ENCODE assay signal across 32 cellular contexts in genomic region chr6:23403458-23403857, GRCh38.
"Had no signal": no experiment of that assay in that cellular context is flagged by ENCODE, and none has a peak within 500 bp of the region (broad histone marks: within the 10 kb centered on the region; RNA-seq: fewer than 3 reads in every experiment).

No MANE protein-coding gene starts in this region.

- DNase-seq: activated B cell treated with CpG ODN at 0.5 μM for 24 hours; activated CD4-positive, alpha-beta T cell treated with anti-CD3 and anti-CD28 coated beads for 48 hours; activated CD4-positive, alpha-beta T cell treated with anti-CD3 and anti-CD28 coated beads, Interleukin-2, amount 50 U/mL, for 1 hour; activated CD4-positive, alpha-beta T cell treated with anti-CD3 and anti-CD28 coated beads, Interleukin-2, amount 50 U/mL, for 48 hours; activated CD8-positive, alpha-beta memory T cell treated with anti-CD3 and anti-CD28 coated beads for 24 hours; activated CD8-positive, alpha-beta T cell treated with anti-CD3 and anti-CD28 coated beads for 36 hours; activated effector memory CD4-positive, alpha-beta T cell treated with Interleukin-2 at 50 U/mL for 16 hours; activated gamma-delta T cell treated with Interleukin-2 at 50 U/mL for 16 hours; activated naive CD4-positive, alpha-beta T cell treated with anti-CD3 and anti-CD28 coated beads, Interleukin-2, amount 50 U/mL, for 16 hours; activated naive CD4-positive, alpha-beta T cell treated with Interleukin-2 at 50 U/mL for 16 hours; activated T-cell treated with anti-CD3 and anti-CD28 coated beads, Interleukin-2, amount 50 U/mL, for 4 hours; amygdala; aorta; body of pancreas; caudate nucleus; cortex of kidney; dermis blood vessel endothelial cell; effector CD4-positive, alpha-beta T cell; effector memory CD8-positive, alpha-beta T cell; esophagus squamous epithelium; heart right ventricle; T-helper 1 cell; T-helper 17 cell; T1000; WERI-Rb-1 had no signal

- H3K27ac Mint-ChIP-seq: activated B cell treated with CpG ODN at 0.5 μM for 24 hours; activated CD8-positive, alpha-beta T cell treated with anti-CD3 and anti-CD28 coated beads for 36 hours; activated naive CD8-positive, alpha-beta T cell; activated T-helper 17 cell treated with anti-CD3 and anti-CD28 coated beads, Interleukin-2, amount 50 U/mL, for 72 hours; effector memory CD8-positive, alpha-beta T cell; T-helper 17 cell; T-helper 2 cell treated with Interferon-gamma antibody and Interleukin-4, amounts not matched to agents 5 μg/mL and 100 μg/mL, for 36 hours had no signal

- H3K4me3 Mint-ChIP-seq: activated B cell treated with CpG ODN at 0.5 μM for 24 hours; activated CD8-positive, alpha-beta T cell treated with anti-CD3 and anti-CD28 coated beads for 36 hours; activated naive CD8-positive, alpha-beta T cell; activated T-cell treated with anti-CD3 and anti-CD28 coated beads, Interleukin-2, amount 50 U/mL, for 4 hours; activated T-helper 17 cell treated with anti-CD3 and anti-CD28 coated beads, Interleukin-2, amount 50 U/mL, for 72 hours; effector memory CD8-positive, alpha-beta T cell; T-helper 17 cell; T-helper 2 cell treated with Interferon-gamma antibody and Interleukin-4, amounts not matched to agents 5 μg/mL and 100 μg/mL, for 36 hours had no signal

- H3K4me1 ChIP-seq: adrenal gland, body of pancreas, esophagus squamous epithelium, gastroesophageal sphincter, heart right ventricle had no signal

- H3K4me3 ChIP-seq: adrenal gland, body of pancreas, esophagus squamous epithelium, gastroesophageal sphincter, heart right ventricle had no signal

- H3K36me3 Mint-ChIP-seq: activated naive CD8-positive, alpha-beta T cell had no signal

- H3K36me3 ChIP-seq: adrenal gland, esophagus squamous epithelium, gastroesophageal sphincter, heart right ventricle, WERI-Rb-1 had no signal

- H3K9me3 ChIP-seq: adrenal gland, body of pancreas, esophagus squamous epithelium, gastroesophageal sphincter, heart right ventricle had no signal

- H3K9me3 Mint-ChIP-seq: T-helper 2 cell treated with Interferon-gamma antibody and Interleukin-4, amounts not matched to agents 5 μg/mL and 100 μg/mL, for 36 hours had no signal

- H3K4me1 Mint-ChIP-seq: activated B cell treated with CpG ODN at 0.5 μM for 24 hours; activated T-helper 17 cell treated with anti-CD3 and anti-CD28 coated beads, Interleukin-2, amount 50 U/mL, for 72 hours; T-helper 17 cell had no signal

- ATAC-seq: activated CD4-positive, CD25-positive, alpha-beta regulatory T cell treated with anti-CD3 and anti-CD28 coated beads, Interleukin-2, amount 50 U/mL, for 24 hours; activated CD8-positive, alpha-beta T cell treated with anti-CD3 and anti-CD28 coated beads for 36 hours; activated T-cell treated with anti-CD3 and anti-CD28 coated beads, Interleukin-2, amount 50 U/mL, for 4 hours; activated T-helper 17 cell treated with anti-CD3 and anti-CD28 coated beads, Interleukin-2, amount 50 U/mL, for 72 hours; body of pancreas; effector memory CD8-positive, alpha-beta T cell; gastroesophageal sphincter; heart right ventricle; T-helper 17 cell had no signal

- H3K27me3 ChIP-seq: adrenal gland, body of pancreas, esophagus squamous epithelium, gastroesophageal sphincter, heart right ventricle had no signal

- H3K27me3 Mint-ChIP-seq: activated B cell treated with CpG ODN at 0.5 μM for 24 hours; activated CD8-positive, alpha-beta T cell treated with anti-CD3 and anti-CD28 coated beads for 36 hours; activated naive CD8-positive, alpha-beta T cell; activated T-helper 17 cell treated with anti-CD3 and anti-CD28 coated beads, Interleukin-2, amount 50 U/mL, for 72 hours; effector memory CD8-positive, alpha-beta T cell; T-helper 17 cell had no signal

- H3K27ac ChIP-seq: adrenal gland, body of pancreas, epithelial cell of prostate, esophagus squamous epithelium, gastroesophageal sphincter, heart right ventricle, WERI-Rb-1 had no signal
